Comparison of ENCODE assay signal across 1 cellular context in the genomic region with DNA sequence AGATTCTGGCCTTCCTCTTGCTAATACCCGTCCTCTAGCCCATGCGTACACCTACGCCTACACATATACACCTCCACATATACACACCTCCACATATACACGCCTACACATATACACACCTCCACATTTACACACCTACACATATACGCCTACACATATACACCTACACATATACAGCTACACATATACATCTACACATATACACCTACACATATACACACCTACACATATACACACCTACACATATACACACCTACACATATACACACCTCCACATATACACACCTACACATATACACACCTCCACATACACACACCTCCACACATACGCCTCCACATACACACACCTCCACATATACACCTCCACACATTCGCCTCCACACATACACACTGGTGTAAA.
TF ChIP-seq lines count a peak whose summit lies in the region.

No MANE protein-coding gene starts in this region.

TF ChIP-seq in GM12878, 131 proteins besides CTCF, POLR2A, EP300 and RAD21:
- no peak for TF ChIP-seq IKZF1 (conservative IDR thresholded peaks at IDR 0.05)
- TF ChIP-seq FOS (IDR thresholded peaks at IDR 0.05; ENCODE audit: borderline replicate concordance, extremely low read depth, insufficient read length): no peak
- no peak for TF ChIP-seq TBL1XR1 (IDR thresholded peaks at IDR 0.05; ENCODE audit: low read depth, low read length)
- no peak for TF ChIP-seq E2F4 (IDR thresholded peaks at IDR 0.05; ENCODE audit: low read depth, low read length)
- no peak for TF ChIP-seq CBFB (IDR thresholded peaks at IDR 0.05; ENCODE audit: low read depth)
- no peak for TF ChIP-seq SUZ12 (IDR thresholded peaks at IDR 0.05; ENCODE audit: unreplicated experiment)
- no peak for TF ChIP-seq BCL11A (IDR thresholded peaks at IDR 0.05; ENCODE audit: low read depth, low read length)
- no peak for TF ChIP-seq STAT1 (conservative IDR thresholded peaks at IDR 0.05)
- no peak for TF ChIP-seq MTA2 (IDR thresholded peaks at IDR 0.05; ENCODE audit: low read depth)
- TF ChIP-seq CHD1 (IDR thresholded peaks at IDR 0.05; ENCODE audit: low read depth, low read length): no peak
- TF ChIP-seq SIX5 (IDR thresholded peaks at IDR 0.05; ENCODE audit: low read depth, low read length, severe bottlenecking): no peak
- no peak for TF ChIP-seq DPF2 (IDR thresholded peaks at IDR 0.05)
